In genomic region chrX:57592159-57592893, GRCh38 we compare ENCODE assay signal across 8 cellular contexts. TPM values are rescaled to one million over a fixed set of nuclear protein-coding genes. Genes with fewer than 3 reads are reported as not detected.
A peak's percentile ranks its signal among the peaks of the same experiment; 100 is the strongest.
DNase-seq lines count a peak whose midpoint lies in the region; TF ChIP-seq lines count a peak whose summit lies in the region.
"Not testable (repeated sequence)": the region's sequence is repeated elsewhere in the genome, so short reads cannot be mapped to it uniquely, and the experiment has no call there.

No MANE protein-coding gene starts in this region.

- not testable (repeated sequence) for H3K36me3 Mint-ChIP-seq in H9 (ENCODE audit: insufficient read depth in 1 of 3, low read depth in 3 of 3)
- H3K36me3 Mint-ChIP-seq in T-helper 1 cell treated with Interleukin-12 subunit alpha and Interleukin-12 subunit beta and Interleukin-4 antibody, amounts not matched to agents 30 μg/mL and 1 μg/mL, for 36 hours (ENCODE audit: low read depth) = peaks cover 13% of the 10 kb centered on the region

- H3K4ac ChIP-seq in H9 (ENCODE audit: low read depth, low read length) = not testable (repeated sequence)

- intact Hi-C loops in ascending aorta (cut with DNase I) = loop anchor here (2.0 to 10.0 kb wide), 5 partner anchors 318 to 1878 kb away; partner anchors contain the start of genes RRAGB, SPIN3, UBQLN2 and ZXDA

- not testable (repeated sequence) for H3K56ac ChIP-seq in H9 (ENCODE audit: insufficient read length, low read depth, low read length)

- not testable (repeated sequence) for H3K36me3 ChIP-seq in HUES6 (ENCODE audit: control insufficient read depth, insufficient read depth, low read length); ascending aorta; cardiac muscle cell; neural cell (ENCODE audit: insufficient read depth, low read length); thymus (ENCODE audit: control insufficient read depth, insufficient read depth)

- peaks cover 21 to 30% of the 10 kb centered on the region in 2 experiments for H3K4me1 Mint-ChIP-seq in H9
- peaks cover 35% of the 10 kb centered on the region for H3K4me1 Mint-ChIP-seq in T-helper 1 cell treated with Interleukin-12 subunit alpha and Interleukin-12 subunit beta and Interleukin-4 antibody, amounts not matched to agents 30 μg/mL and 1 μg/mL, for 36 hours (ENCODE audit: low read depth)

- H3K4me1 ChIP-seq in H9 (ENCODE audit: insufficient read depth, low read length); HUES6 (ENCODE audit: control insufficient read depth, insufficient read depth, low read length); ascending aorta; thymus (ENCODE audit: control insufficient read depth, insufficient read depth, low read length): not testable (repeated sequence)
- peaks cover 15% of the 10 kb centered on the region for H3K4me1 ChIP-seq in cardiac muscle cell (ENCODE audit: low read depth)

- not testable (repeated sequence) for H2BK12ac ChIP-seq in H9 (ENCODE audit: insufficient read length, low read depth, low read length)

- H3F3A ChIP-seq in neural cell (ENCODE audit: insufficient read depth, low read length, poor library complexity, severe bottlenecking) = not testable (repeated sequence)

- peaks cover 49 to 70% of the 10 kb centered on the region in 2 experiments for H3K9me3 Mint-ChIP-seq in H9
- H3K9me3 Mint-ChIP-seq in T-helper 1 cell treated with Interleukin-12 subunit alpha and Interleukin-12 subunit beta and Interleukin-4 antibody, amounts not matched to agents 30 μg/mL and 1 μg/mL, for 36 hours = not testable (repeated sequence)

- not testable (repeated sequence) for H3K23ac ChIP-seq in H9 (ENCODE audit: insufficient read length, low read depth, low read length)

- not testable (repeated sequence) for H2AK5ac ChIP-seq in H9 (ENCODE audit: insufficient read length, low read length)

- H3K79me2 ChIP-seq in H9 (ENCODE audit: insufficient read depth, low read length) = not testable (repeated sequence)
- H3K79me2 ChIP-seq in neural cell (replicated peaks; ENCODE audit: insufficient read depth, low read length) = peaks cover 13% of the 10 kb centered on the region

- H3K9me3 ChIP-seq in H9 (ENCODE audit: control insufficient read depth, low read depth, low read length) = peaks cover 18% of the 10 kb centered on the region
- not testable (repeated sequence) for H3K9me3 ChIP-seq in HUES6 (ENCODE audit: control insufficient read depth, insufficient read depth, low read depth, low read length); ascending aorta; cardiac muscle cell (ENCODE audit: low read depth); neural cell (ENCODE audit: low read length); thymus (ENCODE audit: control insufficient read depth)

- not testable (repeated sequence) for H3K9ac ChIP-seq in H9 (ENCODE audit: extremely low read depth, insufficient read length, low read length)
- peak overlapping the region; percentile 69 for H3K9ac ChIP-seq in HUES6 (ENCODE audit: low read length)
- H3K9ac ChIP-seq in neural cell (ENCODE audit: low read length) = peak overlapping the region; percentile 64

- H3K4me2 ChIP-seq in H9 (ENCODE audit: insufficient read depth, insufficient read length, low read length) = peak overlapping the region; percentile 37
- H3K4me2 ChIP-seq in neural cell (ENCODE audit: low read length) = not testable (repeated sequence)

- WGBS in H9 (ENCODE audit: extremely low coverage, insufficient read length, low lambda C conversion rate) = no CpG with 5 or more reads among the region's 84 CpGs
- 4% methylated on average over 65 of the region's 84 CpGs for WGBS in thymus

- H3K27me3 ChIP-seq in H9 (ENCODE audit: insufficient read depth, low read length); HUES6 (ENCODE audit: control insufficient read depth, insufficient read depth, low read length); ascending aorta; cardiac muscle cell; neural cell (ENCODE audit: insufficient read depth, low read depth, low read length); thymus (ENCODE audit: control insufficient read depth, insufficient read depth): not testable (repeated sequence)

- not testable (repeated sequence) for H3K23me2 ChIP-seq in H9 (ENCODE audit: insufficient read length, low read depth, low read length, poor library complexity, severe bottlenecking)

- not testable (repeated sequence) for TF ChIP-seq RAD21 in neural cell (conservative IDR thresholded peaks at IDR 0.05)

- H4K8ac ChIP-seq in H9 (replicated peaks; ENCODE audit: insufficient read length, low read depth, low read length) = not testable (repeated sequence)

- H2BK5ac ChIP-seq in H9 (ENCODE audit: insufficient read length, low read length) = not testable (repeated sequence)

- peak; percentile 38 for DNase-seq in H9
- peak in 1 of 2 donors; percentile 62 for DNase-seq in ascending aorta (ENCODE audit: low spot score in 2 of 2)
- peak; percentile 27 to 35 for DNase-seq in cardiac muscle cell (ENCODE audit: low read depth in 1 of 2, low spot score in 1 of 2)

- H3K9me2 ChIP-seq in neural cell (ENCODE audit: insufficient read depth, low read length) = not testable (repeated sequence)

- peak overlapping the region; percentile 60 to 73; a peak in 4 of 5 replicates for H3K4me3 Mint-ChIP-seq in H9
- peak overlapping the region; percentile 46 for H3K4me3 Mint-ChIP-seq in T-helper 1 cell treated with Interleukin-12 subunit alpha and Interleukin-12 subunit beta and Interleukin-4 antibody, amounts not matched to agents 30 μg/mL and 1 μg/mL, for 36 hours

- not testable (repeated sequence) for H3K79me1 ChIP-seq in H9 (ENCODE audit: insufficient read depth, low read depth, low read length, poor library complexity, severe bottlenecking)

- not testable (repeated sequence) for TF ChIP-seq CTCF in GM12875 (IDR thresholded peaks at IDR 0.05; ENCODE audit: borderline replicate concordance, insufficient read depth, low read depth, low read length); H9 (conservative IDR thresholded peaks at IDR 0.05); ascending aorta (IDR thresholded peaks at IDR 0.05); cardiac muscle cell (IDR thresholded peaks at IDR 0.05; ENCODE audit: low read depth, low read length); neural cell (IDR thresholded peaks at IDR 0.05; ENCODE audit: poor library complexity, severe bottlenecking)

- not testable (repeated sequence) for H3K18ac ChIP-seq in H9 (ENCODE audit: insufficient read length, low read depth, low read length)

- peak overlapping the region; percentile 40; the same call in 1 of the 2 replicates for H3K14ac ChIP-seq in H9 (ENCODE audit: insufficient read depth, low read length)

- not testable (repeated sequence) for H2BK20ac ChIP-seq in H9 (ENCODE audit: low read depth, low read length, poor library complexity, severe bottlenecking)

- not testable (repeated sequence) for H2BK15ac ChIP-seq in H9 (ENCODE audit: low read depth, low read length)

- not testable (repeated sequence) for H3K27me3 Mint-ChIP-seq in H9 (ENCODE audit: low read depth); T-helper 1 cell treated with Interleukin-12 subunit alpha and Interleukin-12 subunit beta and Interleukin-4 antibody, amounts not matched to agents 30 μg/mL and 1 μg/mL, for 36 hours (ENCODE audit: low read depth)

- not testable (repeated sequence) for H4K5ac ChIP-seq in H9 (ENCODE audit: insufficient read length, low read depth, low read length)

- not testable (repeated sequence) for H2BK120ac ChIP-seq in H9 (ENCODE audit: low read depth, low read length, poor library complexity, severe bottlenecking)

- H4K91ac ChIP-seq in H9 (ENCODE audit: insufficient read length, low read depth, low read length) = not testable (repeated sequence)

- H4K20me1 ChIP-seq in H9 (ENCODE audit: control insufficient read depth, insufficient read depth, insufficient read length); neural cell (ENCODE audit: insufficient read depth): not testable (repeated sequence)

- H3K27ac ChIP-seq in H9 (ENCODE audit: insufficient read length, low read depth, low read length) = not testable (repeated sequence)
- H3K27ac ChIP-seq in HUES6 (ENCODE audit: low read depth, low read length) (peak overlapping the region; percentile 47; the same call in 1 of the 2 replicates), ascending aorta (peak overlapping the region; percentile 92 to 98), cardiac muscle cell (peak overlapping the region; percentile 95), neural cell (ENCODE audit: low read length) (peak overlapping the region; percentile 16), thymus (ENCODE audit: low read depth) (peak overlapping the region; percentile 65)

- not testable (repeated sequence) for H3K27ac Mint-ChIP-seq in H9; T-helper 1 cell treated with Interleukin-12 subunit alpha and Interleukin-12 subunit beta and Interleukin-4 antibody, amounts not matched to agents 30 μg/mL and 1 μg/mL, for 36 hours

- H3K4me3 ChIP-seq in GM12875 (ENCODE audit: low read depth, low read length) (peak overlapping the region; percentile 57), HUES6 (ENCODE audit: low read depth, low read length) (peak overlapping the region; percentile 69), ascending aorta (peak overlapping the region; percentile 63 to 78), cardiac muscle cell (peak overlapping the region; percentile 60), neural cell (ENCODE audit: low read length) (peak overlapping the region; percentile 65), thymus (ENCODE audit: low read length) (peak overlapping the region; percentile 52)

- not testable (repeated sequence) for TF ChIP-seq EP300 in neural cell (conservative IDR thresholded peaks at IDR 0.05; ENCODE audit: poor library complexity, severe bottlenecking)

- not testable (repeated sequence) for H3T11ph ChIP-seq in H9 (ENCODE audit: low read length)

- H2AFZ ChIP-seq in H9 (ENCODE audit: low read length); neural cell (ENCODE audit: low read depth, low read length): not testable (repeated sequence)

RNA-seq across cellular contexts. Expression of gene ZXDB, which starts 0.5 kb away (rescaled TPM):
- total RNA-seq in H9 (2021) (11.9 and 12.0 TPM in 2 replicates), ascending aorta (8.5 TPM), cardiac muscle cell (12.4 and 16.7 TPM in 2 replicates)
- polyA plus RNA-seq in cardiac muscle cell (5.4 and 6.9 TPM in 2 replicates), neural cell (4.6 and 5.4 TPM in 2 replicates), thymus (4.2 TPM)
- 25.1 and 30.7 TPM in 2 replicates for polyA minus RNA-seq in neural cell
